ENCODE assay signal across 24 cellular contexts in genomic region chr2:233821709-233822100, GRCh38. TPM values are rescaled to one million over a fixed set of nuclear protein-coding genes. Genes with fewer than 3 reads are reported as not detected.
DNase-seq lines count a peak whose midpoint lies in the region; ATAC-seq, FAIRE-seq and TF ChIP-seq lines count a peak whose summit lies in the region.
"Had no signal": no experiment of that assay in that cellular context is flagged by ENCODE, and none has a peak within 500 bp of the region (broad histone marks: within the 10 kb centered on the region; RNA-seq: fewer than 3 reads in every experiment).

No MANE protein-coding gene starts in this region.

- peak overlapping the region; percentile 59 for H3K27ac Mint-ChIP-seq in neural progenitor cell
- H3K27ac Mint-ChIP-seq: CD4-positive, alpha-beta memory T cell; GM23338; H9 had no signal

- peaks cover 3% of the 10 kb centered on the region for H3K9me3 Mint-ChIP-seq in neural progenitor cell
- H3K9me3 Mint-ChIP-seq: CD4-positive, alpha-beta memory T cell had no signal

- H3K4me3 ChIP-seq in liver (ENCODE audit: low read depth in 1 of 3, low read length in 3 of 3) (no peak overlapping the region), HepG2 (replicated peaks in 1 of 3; ENCODE audit: insufficient read depth in 1 of 3, low read depth in 2 of 3, low read length in 3 of 3) (no peak overlapping the region), neural progenitor cell (no peak overlapping the region), suprapubic skin (no peak overlapping the region), foreskin fibroblast (ENCODE audit: low read depth in 1 of 2, low read length in 2 of 2) (no peak overlapping the region)
- H3K4me3 ChIP-seq: GM23338, K562 had no signal

- H3K27ac ChIP-seq in liver (ENCODE audit: low read depth in 1 of 2, low read length in 2 of 2) (peak overlapping the region; percentile 87 to 88), HepG2 (ENCODE audit: extremely low read length, insufficient read depth, low read length) (no peak overlapping the region), neural progenitor cell (no peak overlapping the region), suprapubic skin (no peak overlapping the region)

- H3K36me3 ChIP-seq in liver (ENCODE audit: control insufficient read depth in 4 of 4, insufficient read depth in 3 of 4, low read depth in 1 of 4, low read length in 3 of 4) (no peaks in the 10 kb centered on the region), HepG2 (replicated peaks in 1 of 2; ENCODE audit: control insufficient read depth in 1 of 2, insufficient read depth in 2 of 2, low read length in 2 of 2) (no peaks in the 10 kb centered on the region), neural progenitor cell (no peaks in the 10 kb centered on the region), suprapubic skin (no peaks in the 10 kb centered on the region)

- H3K27me3 Mint-ChIP-seq in neural progenitor cell (ENCODE audit: insufficient read depth, low read depth) = peaks cover 6% of the 10 kb centered on the region

- no peak for DNase-seq in HepG2 (ENCODE audit: low spot score)
- DNase-seq in neural progenitor cell (ENCODE audit: low spot score) = no peak
- DNase-seq in suprapubic skin (ENCODE audit: low spot score in 2 of 2) = peak; percentile 24 to 57
- DNase-seq in foreskin fibroblast = no peak
- DNase-seq in NCI-H1048 (lab: John Stamatoyannopoulos, UW) = no peak
- DNase-seq: C1 segment of cervical spinal cord; CD4-positive, alpha-beta memory T cell; COR-L47; H9; Kasumi-1; NCI-H1105; NCI-H1436 treated with DMSO at 0.1 percent for 48 hours; NCI-H1930; NCI-H2107; NCI-H524 treated with DMSO at 0.1 percent for 48 hours; NCI-H774 had no signal

- TF ChIP-seq POLR2A in HepG2 (IDR thresholded peaks at IDR 0.05; ENCODE audit: insufficient read depth in 1 of 2, low read depth in 2 of 2, low read length in 2 of 2) (no peak), suprapubic skin (IDR thresholded peaks at IDR 0.05) (no peak)

- H2AFZ ChIP-seq in HepG2 (ENCODE audit: low read length) (no peak overlapping the region), neural progenitor cell (replicated peaks) (no peak overlapping the region)
- H2AFZ ChIP-seq: GM23338 had no signal

- CTCF ChIA-PET in HepG2 (lab: Yijun Ruan, JAX; ENCODE audit: low intra/inter-chr PET ratio, low total read pairs) = no interaction called here

- H4K20me1 ChIP-seq in HepG2 (ENCODE audit: insufficient read depth, low read length) (no peaks in the 10 kb centered on the region), neural progenitor cell (ENCODE audit: low read depth) (no peaks in the 10 kb centered on the region)

- no peaks in the 10 kb centered on the region for H3F3A ChIP-seq in neural progenitor cell (ENCODE audit: low read depth)

- 88% methylated on average over 8 of the region's 8 CpGs for WGBS in liver
- WGBS in HepG2 (ENCODE audit: low lambda C conversion rate) = 84% methylated on average over 5 of the region's 8 CpGs
- 98% methylated on average over 6 of the region's 8 CpGs for WGBS in suprapubic skin

- TF ChIP-seq CTCF in liver (IDR thresholded peaks at IDR 0.05; ENCODE audit: low read depth, low read length, missing input control) (no peak), HepG2 (CRISPR knock-in tag; IDR thresholded peaks at IDR 0.05) (no peak), neural progenitor cell (IDR thresholded peaks at IDR 0.05) (no peak), suprapubic skin (IDR thresholded peaks at IDR 0.05) (no peak), foreskin fibroblast (IDR thresholded peaks at IDR 0.05; ENCODE audit: low read depth, low read length) (no peak)

- POLR2A ChIA-PET in HepG2 (lab: Yijun Ruan, JAX) = no interaction called here

- in situ Hi-C loops in HepG2 (cut with HindIII; ENCODE audit: extremely low pct_ligation_motif_present, low pct_unique_long_range_greater_than_20kb) = no loop called here

- H3K4me3 Mint-ChIP-seq in neural progenitor cell = no peak overlapping the region
- H3K4me3 Mint-ChIP-seq: CD4-positive, alpha-beta memory T cell; GM23338 had no signal

- H3K9ac ChIP-seq in liver (ENCODE audit: low read depth in 1 of 2, low read length in 2 of 2) = no peak overlapping the region
- H3K9ac ChIP-seq in HepG2 (ENCODE audit: insufficient read depth, low read depth, low read length) = no peak overlapping the region
- no peak overlapping the region for H3K9ac ChIP-seq in neural progenitor cell

- intact Hi-C loops in HepG2 (cut with micrococcal nuclease; ENCODE audit: unreplicated experiment) = no loop called here

- H3K36me3 Mint-ChIP-seq in neural progenitor cell = peaks cover 1% of the 10 kb centered on the region
- H3K36me3 Mint-ChIP-seq: CD4-positive, alpha-beta memory T cell had no signal

- H3K9me3 ChIP-seq in liver (ENCODE audit: control insufficient read depth in 4 of 4, low read length in 3 of 4) (no peaks in the 10 kb centered on the region), HepG2 (ENCODE audit: low read length) (no peaks in the 10 kb centered on the region), neural progenitor cell (ENCODE audit: low read depth) (no peaks in the 10 kb centered on the region), suprapubic skin (peaks cover 3% of the 10 kb centered on the region)

- H3K4me2 ChIP-seq in HepG2 (ENCODE audit: low read depth, low read length) (no peak overlapping the region), neural progenitor cell (no peak overlapping the region)
- H3K4me2 ChIP-seq: GM23338 had no signal

- peaks cover 4% of the 10 kb centered on the region for H3K4me1 Mint-ChIP-seq in neural progenitor cell
- H3K4me1 Mint-ChIP-seq: CD4-positive, alpha-beta memory T cell; H9 had no signal

- no peaks in the 10 kb centered on the region for H3K79me2 ChIP-seq in HepG2 (ENCODE audit: insufficient read depth, low read length)
- no peaks in the 10 kb centered on the region for H3K79me2 ChIP-seq in neural progenitor cell (ENCODE audit: low read depth)

- TF ChIP-seq RAD21 in liver (IDR thresholded peaks at IDR 0.05) (no peak), HepG2 (CRISPR knock-in tag; IDR thresholded peaks at IDR 0.05) (no peak)

- TF ChIP-seq EP300 in HepG2 (IDR thresholded peaks at IDR 0.05; ENCODE audit: low read depth in 2 of 2, low read length in 2 of 2) = no peak
- no peak for TF ChIP-seq EP300 in HepG2 (CRISPR knock-in tag; IDR thresholded peaks at IDR 0.05; ENCODE audit: borderline replicate concordance)
- TF ChIP-seq EP300 in suprapubic skin (IDR thresholded peaks at IDR 0.05) = no peak

- no TSS peak for BruUV-seq in HepG2 (replicated peaks; lab: Mats Ljungman, UMichigan)

- ATAC-seq in HepG2 (no peak), GM18511 (IDR thresholded peaks at IDR 0.05; ENCODE audit: unreplicated experiment) (no peak)
- ATAC-seq: GM23338, K562 had no signal

- H3K4me1 ChIP-seq in liver (ENCODE audit: control insufficient read depth in 4 of 4, insufficient read depth in 4 of 4, low read length in 3 of 4) (peaks cover 6 to 38% (median 24%) of the 10 kb centered on the region in 4 donors), HepG2 (ENCODE audit: insufficient read depth, low read length) (peaks cover 21% of the 10 kb centered on the region), neural progenitor cell (no peaks in the 10 kb centered on the region), suprapubic skin (no peaks in the 10 kb centered on the region)

- H3K27me3 ChIP-seq in liver (ENCODE audit: control insufficient read depth in 4 of 4, insufficient read depth in 4 of 4, low read length in 3 of 4) (no peaks in the 10 kb centered on the region), HepG2 (ENCODE audit: control insufficient read depth in 1 of 2, insufficient read depth in 2 of 2, low read length in 2 of 2) (peaks cover 8 to 29% of the 10 kb centered on the region in 2 experiments), neural progenitor cell (no peaks in the 10 kb centered on the region), suprapubic skin (no peaks in the 10 kb centered on the region)

- no peak for FAIRE-seq in HepG2 (lab: Jason Lieb, UNC)
- FAIRE-seq: G401.6, K562, RCC 7860 had no signal

RNA-seq across cellular contexts. Expression of gene HJURP, which starts 32.6 kb away (rescaled TPM):
- total RNA-seq in liver (10 to 100 TPM in 1 of 2 donors, under 1 TPM in 1; 0.08 to 32.9 TPM), HepG2 (2016; rRNA removed; fragmentation: Illumina TruSeq; extraction: Trizol) (36.3 and 45.9 TPM in 2 replicates), neural progenitor cell (ENCODE audit: low replicate concordance) (101 and 109 TPM in 2 replicates), suprapubic skin (1 to 10 TPM; 1.7 to 7.1 (median 3.9) TPM)
- polyA plus RNA-seq in liver (1 to 10 TPM in 1 of 2 donors, under 1 TPM in 1; 0.94 to 1.9 TPM), HepG2 (2011; rRNA removed) (26.0 and 43.9 TPM in 2 replicates)
- total RNA-seq in HepG2 (2016; cell fraction: cytosol; rRNA removed; fragmentation: Illumina TruSeq; extraction: Trizol; ENCODE audit: low read depth) = 12.1 and 14.1 TPM in 2 replicates
- total RNA-seq in HepG2 (2016; cell fraction: insoluble cytoplasmic fraction; rRNA removed; fragmentation: Illumina TruSeq; extraction: Trizol) = 35.1 and 51.2 TPM in 2 replicates
- 26.8 and 29.4 TPM in 2 replicates for total RNA-seq in HepG2 (2016; cell fraction: membrane; rRNA removed; fragmentation: Illumina TruSeq; extraction: Trizol)
- 33.4 and 36.8 TPM in 2 replicates for total RNA-seq in HepG2 (2016; cell fraction: nucleus; rRNA removed; fragmentation: Illumina TruSeq; extraction: Trizol)
- 14.5 and 27.5 TPM in 2 replicates for polyA plus RNA-seq in HepG2 (2011; cell fraction: cytosol; rRNA removed)
- 39.6 and 70.3 TPM in 2 replicates for polyA plus RNA-seq in HepG2 (2011; cell fraction: nucleus; rRNA removed)
- 7.6 and 21.0 TPM in 2 replicates for polyA plus RNA-seq in HepG2 (2012)
- polyA plus RNA-seq in HepG2 (2016; cell fraction: cytosol; fragmentation: Illumina TruSeq; extraction: Trizol; ENCODE audit: low read depth) = 2.9 and 3.6 TPM in 2 replicates
- 43.4 and 45.0 TPM in 2 replicates for polyA plus RNA-seq in HepG2 (2016; cell fraction: insoluble cytoplasmic fraction; fragmentation: Illumina TruSeq; extraction: Trizol; ENCODE audit: low read depth)
- polyA plus RNA-seq in HepG2 (2016; cell fraction: membrane; fragmentation: Illumina TruSeq; extraction: Trizol; ENCODE audit: low read depth) = 5.8 and 7.3 TPM in 2 replicates
- 88.1 and 90.3 TPM in 2 replicates for polyA plus RNA-seq in HepG2 (2016; cell fraction: nucleus; fragmentation: Illumina TruSeq; extraction: Trizol; ENCODE audit: insufficient read depth, low read depth)
- 91.3 and 113 TPM in 2 replicates for polyA minus RNA-seq in HepG2 (2011; rRNA and poly(A)+ RNA removed; ENCODE audit: low replicate concordance)
- polyA minus RNA-seq in HepG2 (2011; cell fraction: cytosol; rRNA and poly(A)+ RNA removed) = 17.1 and 31.6 TPM in 2 replicates
- 19.5 and 34.5 TPM in 2 replicates for polyA minus RNA-seq in HepG2 (2011; cell fraction: nucleus; rRNA and poly(A)+ RNA removed)
- polyA plus RNA-seq: CD4-positive, alpha-beta memory T cell had no signal

RNA-seq across cellular contexts. Expression of gene MROH2A, which starts 43.6 kb away (rescaled TPM):
- total RNA-seq in liver = under 1 TPM in 1 of 2 donors, not detected in 1; 0.08 TPM
- polyA plus RNA-seq in liver = under 1 TPM; 0.09 to 0.28 TPM
- total RNA-seq in HepG2 (2016; rRNA removed; fragmentation: Illumina TruSeq; extraction: Trizol) = 0.04 TPM in 1 of 2 replicates, not detected in the other
- total RNA-seq in HepG2 (2016; cell fraction: cytosol; rRNA removed; fragmentation: Illumina TruSeq; extraction: Trizol; ENCODE audit: low read depth) = not detected in 2 replicates
- total RNA-seq in HepG2 (2016; cell fraction: insoluble cytoplasmic fraction; rRNA removed; fragmentation: Illumina TruSeq; extraction: Trizol) = not detected in 2 replicates
- not detected in 2 replicates for total RNA-seq in HepG2 (2016; cell fraction: membrane; rRNA removed; fragmentation: Illumina TruSeq; extraction: Trizol)
- not detected in 2 replicates for total RNA-seq in HepG2 (2016; cell fraction: nucleus; rRNA removed; fragmentation: Illumina TruSeq; extraction: Trizol)
- polyA plus RNA-seq in HepG2 (2011; rRNA removed) = 0.03 and 0.07 TPM in 2 replicates
- not detected in 2 replicates for polyA plus RNA-seq in HepG2 (2011; cell fraction: cytosol; rRNA removed)
- 0.03 and 0.33 TPM in 2 replicates for polyA plus RNA-seq in HepG2 (2011; cell fraction: nucleus; rRNA removed)
- not detected in 2 replicates for polyA plus RNA-seq in HepG2 (2012)
- polyA plus RNA-seq in HepG2 (2016; cell fraction: cytosol; fragmentation: Illumina TruSeq; extraction: Trizol; ENCODE audit: low read depth) = not detected in 2 replicates
- not detected in 2 replicates for polyA plus RNA-seq in HepG2 (2016; cell fraction: insoluble cytoplasmic fraction; fragmentation: Illumina TruSeq; extraction: Trizol; ENCODE audit: low read depth)
- polyA plus RNA-seq in HepG2 (2016; cell fraction: membrane; fragmentation: Illumina TruSeq; extraction: Trizol; ENCODE audit: low read depth) = not detected in 2 replicates
- not detected in 2 replicates for polyA plus RNA-seq in HepG2 (2016; cell fraction: nucleus; fragmentation: Illumina TruSeq; extraction: Trizol; ENCODE audit: insufficient read depth, low read depth)
- not detected in 2 replicates for polyA minus RNA-seq in HepG2 (2011; rRNA and poly(A)+ RNA removed; ENCODE audit: low replicate concordance)
- polyA minus RNA-seq in HepG2 (2011; cell fraction: cytosol; rRNA and poly(A)+ RNA removed) = not detected in 2 replicates
- polyA minus RNA-seq in HepG2 (2011; cell fraction: nucleus; rRNA and poly(A)+ RNA removed) = 0.12 TPM in 1 of 2 replicates, not detected in the other
- total RNA-seq in neural progenitor cell (ENCODE audit: low replicate concordance) = not detected in 2 replicates
- total RNA-seq in suprapubic skin = not detected
- total RNA-seq: CD4-positive, alpha-beta memory T cell; GM23338; H9; HT1080; K562; M059J had no signal
- polyA plus RNA-seq: CD4-positive, alpha-beta memory T cell; GM23338 had no signal

Comparison
In these comparisons a context has a peak if more than half of its experiments do, and no peak if none do; other contexts are left out.
1. H3K27ac ChIP-seq: peak in liver (2 of 2); none in HepG2 (single experiment), neural progenitor cell (single experiment) and suprapubic skin (single experiment).
2. DNase-seq: peak in suprapubic skin (2 of 2); none in HepG2 (single experiment), neural progenitor cell (single experiment), foreskin fibroblast (0 of 2) and NCI-H1048 (single experiment).